29 cellular contexts compared by ENCODE assay signal in the genomic region with DNA sequence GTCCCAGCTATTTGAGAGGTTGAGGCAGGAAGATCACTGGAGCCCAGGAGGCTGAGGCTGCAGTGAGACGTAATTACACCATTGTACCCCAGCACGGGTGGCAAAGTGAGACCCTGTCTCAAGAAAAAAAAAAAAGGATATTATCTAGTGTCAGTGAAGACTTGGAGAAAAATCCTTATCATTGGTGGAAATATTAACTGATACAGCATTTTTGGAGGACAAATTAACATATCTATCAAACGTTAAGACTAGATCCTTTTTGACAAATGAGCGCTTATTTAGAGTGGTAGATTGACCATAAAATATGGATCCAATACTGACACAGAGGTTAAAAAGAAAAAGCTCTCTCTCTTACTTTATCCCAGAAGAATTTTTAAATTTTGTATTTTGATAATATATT.
"Had no signal": no experiment of that assay in that cellular context is flagged by ENCODE, and none has a peak within 500 bp of the region (broad histone marks: within the 10 kb centered on the region; RNA-seq: fewer than 3 reads in every experiment).

No MANE protein-coding gene starts in this region.

- H3K9me3 Mint-ChIP-seq: dendritic cell treated with granulocyte-macrophage colony-stimulating factor and Interleukin-4, amounts not matched to agents 40 ng/mL and 50 ng/mL, for 4 days; effector memory CD8-positive, alpha-beta T cell; endodermal cell had no signal

- H3K4me1 Mint-ChIP-seq: endodermal cell had no signal

- H3K27me3 Mint-ChIP-seq: dendritic cell treated with granulocyte-macrophage colony-stimulating factor and Interleukin-4, amounts not matched to agents 40 ng/mL and 50 ng/mL, for 4 days; effector memory CD8-positive, alpha-beta T cell had no signal

- H3K9me3 ChIP-seq: colonic mucosa, esophagus muscularis mucosa, esophagus squamous epithelium, gastrocnemius medialis, gastroesophageal sphincter, heart left ventricle, heart right ventricle had no signal

- H3K27ac Mint-ChIP-seq: dendritic cell treated with granulocyte-macrophage colony-stimulating factor and Interleukin-4, amounts not matched to agents 40 ng/mL and 50 ng/mL, for 4 days; effector memory CD8-positive, alpha-beta T cell; endodermal cell had no signal

- H3K4me3 ChIP-seq: colonic mucosa, coronary artery, dorsolateral prefrontal cortex, esophagus muscularis mucosa, esophagus squamous epithelium, gastrocnemius medialis, gastroesophageal sphincter, heart left ventricle, heart right ventricle had no signal

- FAIRE-seq: colon, endometrium, endothelial cell of umbilical vein, frontal cortex had no signal

- H3K27ac ChIP-seq: colonic mucosa, coronary artery, dorsolateral prefrontal cortex, epithelial cell of prostate, esophagus muscularis mucosa, esophagus squamous epithelium, foreskin keratinocyte, gastrocnemius medialis, gastroesophageal sphincter, heart left ventricle, heart right ventricle had no signal

- H3K36me3 ChIP-seq: colonic mucosa, esophagus muscularis mucosa, esophagus squamous epithelium, gastrocnemius medialis, gastroesophageal sphincter, heart left ventricle, heart right ventricle had no signal

- ATAC-seq: effector memory CD8-positive, alpha-beta T cell; esophagus mucosa; foreskin keratinocyte; gastrocnemius medialis; gastroesophageal sphincter; heart left ventricle; heart right ventricle had no signal

- H3K4me3 Mint-ChIP-seq: dendritic cell treated with granulocyte-macrophage colony-stimulating factor and Interleukin-4, amounts not matched to agents 40 ng/mL and 50 ng/mL, for 4 days; effector memory CD8-positive, alpha-beta T cell; endodermal cell had no signal

- H3K4me1 ChIP-seq: colonic mucosa, esophagus muscularis mucosa, esophagus squamous epithelium, foreskin keratinocyte, gastrocnemius medialis, gastroesophageal sphincter, heart left ventricle, heart right ventricle had no signal

- DNase-seq: colonic mucosa; cortex of kidney; dermis blood vessel endothelial cell; dorsolateral prefrontal cortex; effector CD4-positive, alpha-beta T cell; effector CD8-positive, alpha-beta T cell; effector memory CD4-positive, alpha-beta T cell; effector memory CD8-positive, alpha-beta T cell; endodermal cell; erythroblast; esophagus squamous epithelium; foreskin fibroblast; foreskin keratinocyte; foreskin melanocyte; gastrocnemius medialis; glutamatergic neuron; head of caudate nucleus; heart left ventricle; heart right ventricle had no signal

- H3K27me3 ChIP-seq: colonic mucosa, dorsolateral prefrontal cortex, esophagus muscularis mucosa, esophagus squamous epithelium, foreskin keratinocyte, gastrocnemius medialis, gastroesophageal sphincter, heart left ventricle, heart right ventricle had no signal
